ENCODE assay signal across 17 cellular contexts in the genomic region with DNA sequence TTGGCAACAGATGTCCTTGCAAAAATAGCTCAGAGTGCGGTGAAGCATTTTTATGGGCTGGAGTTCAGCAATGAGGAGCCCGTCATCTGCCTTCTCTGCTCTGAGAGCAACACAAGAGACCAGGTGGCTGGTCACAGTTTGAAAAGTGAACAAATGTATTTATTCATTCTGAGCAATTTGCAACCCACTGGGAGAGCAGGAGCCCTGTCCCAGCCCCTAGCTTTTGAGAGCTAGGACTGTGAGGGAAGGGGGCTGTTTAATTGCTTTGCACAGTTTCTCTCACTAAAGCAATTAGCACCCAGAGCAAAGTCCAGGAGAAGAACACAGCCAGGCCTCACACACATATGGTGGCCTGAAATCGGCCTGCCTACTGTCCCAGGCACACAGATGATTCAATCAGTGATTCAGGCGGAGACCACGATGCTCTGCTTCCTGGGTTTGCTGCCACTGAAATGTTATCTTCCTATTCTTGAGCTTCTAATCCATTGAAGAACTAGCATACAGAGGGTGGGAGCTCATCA.
DNase-seq lines count a peak whose midpoint lies in the region; ATAC-seq lines count a peak whose summit lies in the region.
"Had no signal": no experiment of that assay in that cellular context is flagged by ENCODE, and none has a peak within 500 bp of the region (broad histone marks: within the 10 kb centered on the region; RNA-seq: fewer than 3 reads in every experiment).

No MANE protein-coding gene starts in this region.

- H2BK12ac ChIP-seq in neuronal stem cell (ENCODE audit: low read length) = no peak overlapping the region

- no peak overlapping the region for H4K8ac ChIP-seq in neuronal stem cell (ENCODE audit: low read depth, low read length)

- no peak overlapping the region for H2BK5ac ChIP-seq in neuronal stem cell (ENCODE audit: low read length)

- peaks cover 6 to 30% of the 10 kb centered on the region in 2 donors for H3K4me1 ChIP-seq in neuronal stem cell (ENCODE audit: control insufficient read depth in 2 of 2, insufficient read depth in 1 of 2, low read depth in 1 of 2, low read length in 2 of 2)
- H3K4me1 ChIP-seq: heart left ventricle, right atrium auricular region, vagina had no signal

- no peaks in the 10 kb centered on the region for H3K27me3 Mint-ChIP-seq in activated CD8-positive, alpha-beta memory T cell treated with anti-CD3 and anti-CD28 coated beads, Interleukin-2, amount 10 ng/mL, durations not matched to agents 7 days and 5 days
- H3K27me3 Mint-ChIP-seq: stimulated activated naive B cell treated with anti-CD40 and anti-IgM and Interleukin-4, amounts not matched to agents 10 μg/mL and 1 μg/mL and 100 μg/mL, for 72 hours had no signal

- H2BK15ac ChIP-seq in neuronal stem cell (ENCODE audit: low read length) = no peak overlapping the region

- DNase-seq in DMS79 (lab: John Stamatoyannopoulos, UW) = peak; percentile 78
- peak; percentile 59 for DNase-seq in NCI-H146 treated with DMSO at 0.1 percent for 48 hours (lab: John Stamatoyannopoulos, UW; ENCODE audit: unreplicated experiment)
- peak; percentile 18 for DNase-seq in astrocyte of the hippocampus (ENCODE audit: low read depth, low spot score)
- DNase-seq in neuronal stem cell (ENCODE audit: low spot score) = no peak
- no peak for DNase-seq in GOT3 (lab: John Stamatoyannopoulos, UW)
- no peak for DNase-seq in activated CD8-positive, alpha-beta memory T cell treated with anti-CD3 and anti-CD28 coated beads, Interleukin-2, amount 10 ng/mL, durations not matched to agents 7 days and 5 days
- no peak for DNase-seq in medulla oblongata (ENCODE audit: extremely low spot score)
- DNase-seq: activated naive CD4-positive, alpha-beta T cell treated with anti-CD3 and anti-CD28 coated beads, Interleukin-2, amount 50 U/mL, for 16 hours; heart left ventricle; MV-4-11; stimulated activated naive B cell treated with anti-CD40 and anti-IgM and Interleukin-4, amounts not matched to agents 10 μg/mL and 1 μg/mL and 100 μg/mL, for 72 hours had no signal

- no peaks in the 10 kb centered on the region for H3K4me1 Mint-ChIP-seq in activated CD8-positive, alpha-beta memory T cell treated with anti-CD3 and anti-CD28 coated beads, Interleukin-2, amount 10 ng/mL, durations not matched to agents 7 days and 5 days
- H3K4me1 Mint-ChIP-seq: CD14-positive monocyte; stimulated activated naive B cell treated with anti-CD40 and anti-IgM and Interleukin-4, amounts not matched to agents 10 μg/mL and 1 μg/mL and 100 μg/mL, for 72 hours had no signal

- no peak overlapping the region for H3K23ac ChIP-seq in neuronal stem cell (ENCODE audit: low read depth, low read length, poor library complexity)

- H3K4me2 ChIP-seq in neuronal stem cell (ENCODE audit: insufficient read depth, low read length, poor library complexity, severe bottlenecking) = no peak overlapping the region

- H3K79me1 ChIP-seq in neuronal stem cell (ENCODE audit: low read depth, low read length) = no peaks in the 10 kb centered on the region

- peak overlapping the region; percentile 71 for H2AFZ ChIP-seq in neuronal stem cell (ENCODE audit: low read length)

- H3K4ac ChIP-seq in neuronal stem cell (ENCODE audit: low read length) = no peak overlapping the region

- CTCF ChIA-PET in activated CD8-positive, alpha-beta memory T cell treated with anti-CD3 and anti-CD28 coated beads, Interleukin-2, amount 10 ng/mL, durations not matched to agents 7 days and 5 days (lab: Charles Lee) = no interaction called here

- peak overlapping the region; percentile 73 for H3K27ac ChIP-seq in neuronal stem cell (replicated peaks; ENCODE audit: low read length)
- H3K27ac ChIP-seq: heart left ventricle, right atrium auricular region, vagina, VCaP had no signal

- H3K4me3 ChIP-seq in neuronal stem cell (ENCODE audit: low read length in 2 of 2) = no peak overlapping the region
- H3K4me3 ChIP-seq: heart left ventricle, right atrium auricular region, vagina had no signal

- H3K4me3 Mint-ChIP-seq in activated CD8-positive, alpha-beta memory T cell treated with anti-CD3 and anti-CD28 coated beads, Interleukin-2, amount 10 ng/mL, durations not matched to agents 7 days and 5 days = no peak overlapping the region
- H3K4me3 Mint-ChIP-seq: CD14-positive monocyte; stimulated activated naive B cell treated with anti-CD40 and anti-IgM and Interleukin-4, amounts not matched to agents 10 μg/mL and 1 μg/mL and 100 μg/mL, for 72 hours had no signal

- H3K27me3 ChIP-seq in neuronal stem cell (ENCODE audit: control insufficient read depth in 3 of 3, insufficient read depth in 3 of 3, low read depth in 1 of 3, low read length in 3 of 3) = no peaks in the 10 kb centered on the region
- H3K27me3 ChIP-seq: heart left ventricle, right atrium auricular region, vagina had no signal

- no peak overlapping the region for H2BK120ac ChIP-seq in neuronal stem cell (ENCODE audit: low read depth, low read length)

- H4K91ac ChIP-seq in neuronal stem cell (ENCODE audit: low read depth, low read length, poor library complexity) = no peak overlapping the region

- no peak overlapping the region for H3K14ac ChIP-seq in neuronal stem cell (ENCODE audit: low read length)

- no peak overlapping the region for H3K9ac ChIP-seq in neuronal stem cell (ENCODE audit: low read depth, low read length, poor library complexity)

- H2AK5ac ChIP-seq in neuronal stem cell (ENCODE audit: low read depth, low read length) = no peak overlapping the region

- H3K36me3 ChIP-seq in neuronal stem cell (replicated peaks in 1 of 2; ENCODE audit: control insufficient read depth in 2 of 2, insufficient read depth in 2 of 2, low read length in 2 of 2) = no peaks in the 10 kb centered on the region
- H3K36me3 ChIP-seq: heart left ventricle, right atrium auricular region, vagina had no signal

- no peaks in the 10 kb centered on the region for H3K36me3 Mint-ChIP-seq in activated CD8-positive, alpha-beta memory T cell treated with anti-CD3 and anti-CD28 coated beads, Interleukin-2, amount 10 ng/mL, durations not matched to agents 7 days and 5 days
- H3K36me3 Mint-ChIP-seq: CD14-positive monocyte; stimulated activated naive B cell treated with anti-CD40 and anti-IgM and Interleukin-4, amounts not matched to agents 10 μg/mL and 1 μg/mL and 100 μg/mL, for 72 hours had no signal

- H3K9me3 ChIP-seq in neuronal stem cell (replicated peaks in 1 of 2; ENCODE audit: control insufficient read depth in 2 of 2, insufficient read depth in 1 of 2, low read depth in 1 of 2, low read length in 2 of 2) = no peaks in the 10 kb centered on the region
- H3K9me3 ChIP-seq: heart left ventricle, right atrium auricular region, vagina had no signal

- no peak for ATAC-seq in GM21526 (IDR thresholded peaks at IDR 0.05; ENCODE audit: low FRiP score, unreplicated experiment)
- ATAC-seq in activated CD8-positive, alpha-beta memory T cell treated with anti-CD3 and anti-CD28 coated beads, Interleukin-2, amount 10 ng/mL, durations not matched to agents 7 days and 5 days = no peak
- ATAC-seq: heart left ventricle; SK-N-SH treated with all-trans-retinoic acid at 6 μM for 48 hours; stimulated activated naive B cell treated with anti-CD40 and anti-IgM and Interleukin-4, amounts not matched to agents 10 μg/mL and 1 μg/mL and 100 μg/mL, for 72 hours had no signal

- H3K18ac ChIP-seq in neuronal stem cell (ENCODE audit: low read length) = no peak overlapping the region

- no CpG with 5 or more reads among the region's 5 CpGs for WGBS in neuronal stem cell (ENCODE audit: extremely low coverage in 2 of 2, insufficient read length in 2 of 2, insufficient replicate concordance in 1 of 2), 2 donors

- H3K9me3 Mint-ChIP-seq in activated CD8-positive, alpha-beta memory T cell treated with anti-CD3 and anti-CD28 coated beads, Interleukin-2, amount 10 ng/mL, durations not matched to agents 7 days and 5 days (ENCODE audit: low read depth) = peaks cover 3% of the 10 kb centered on the region

- no peak overlapping the region for H3K27ac Mint-ChIP-seq in activated CD8-positive, alpha-beta memory T cell treated with anti-CD3 and anti-CD28 coated beads, Interleukin-2, amount 10 ng/mL, durations not matched to agents 7 days and 5 days
- H3K27ac Mint-ChIP-seq: CD14-positive monocyte; stimulated activated naive B cell treated with anti-CD40 and anti-IgM and Interleukin-4, amounts not matched to agents 10 μg/mL and 1 μg/mL and 100 μg/mL, for 72 hours had no signal

Comparison
In these comparisons a context has a peak if more than half of its experiments do, and no peak if none do; other contexts are left out.
1. DNase-seq: peak in DMS79 (single experiment), NCI-H146 treated with DMSO at 0.1 percent for 48 hours (single experiment) and astrocyte of the hippocampus (single experiment); none in neuronal stem cell (single experiment), GOT3 (single experiment), activated CD8-positive, alpha-beta memory T cell treated with anti-CD3 and anti-CD28 coated beads, Interleukin-2, amount 10 ng/mL, durations not matched to agents 7 days and 5 days (single experiment) and medulla oblongata (single experiment).